In the genomic region with DNA sequence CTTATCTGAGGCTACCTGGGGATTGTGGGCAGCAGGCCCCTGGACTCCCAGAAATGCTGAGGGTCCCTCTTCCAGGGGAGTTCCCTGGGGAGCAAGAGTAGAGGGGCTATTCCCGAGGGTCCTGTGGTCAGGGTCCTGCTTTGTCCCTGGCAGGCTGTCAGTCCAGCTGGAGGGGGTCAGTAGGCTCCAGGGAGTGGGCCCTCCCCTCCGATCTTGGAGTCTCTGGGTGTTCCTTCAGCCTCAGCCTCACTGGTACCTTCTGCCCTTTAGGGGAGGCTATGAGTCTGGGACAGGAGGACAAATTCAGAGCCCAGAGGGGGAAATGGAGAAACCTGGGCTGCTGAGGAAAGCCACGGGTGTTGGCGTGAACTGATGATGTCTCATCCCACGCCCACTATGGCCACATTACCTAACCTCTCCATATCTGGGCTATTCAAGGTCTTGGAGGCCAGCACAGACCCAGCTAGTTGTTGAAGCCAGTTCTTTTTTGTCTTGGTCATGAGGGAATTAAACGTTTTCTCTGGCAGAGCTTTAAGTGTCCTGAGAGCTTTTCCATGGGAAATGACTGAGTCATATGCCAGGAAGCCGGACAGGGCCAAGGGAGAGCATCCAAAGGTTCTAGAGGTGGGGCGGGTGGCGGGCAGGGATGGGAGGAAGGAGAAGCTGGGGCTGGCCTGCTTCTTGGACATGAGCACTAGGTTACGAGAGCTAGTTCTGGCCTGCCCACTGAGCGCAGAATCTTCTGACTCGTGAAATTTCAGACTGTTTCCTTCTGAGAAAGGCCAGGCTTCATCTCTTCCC, we compare ENCODE assay signal across 9 cellular contexts. TPM values are rescaled to one million over a fixed set of nuclear protein-coding genes. Genes with fewer than 3 reads are reported as not detected.
DNase-seq lines count a peak whose midpoint lies in the region; ATAC-seq and TF ChIP-seq lines count a peak whose summit lies in the region.
"Had no signal": no experiment of that assay in that cellular context is flagged by ENCODE, and none has a peak within 500 bp of the region (broad histone marks: within the 10 kb centered on the region; RNA-seq: fewer than 3 reads in every experiment).

No MANE protein-coding gene starts in this region.

- no peak for DNase-seq in activated T-cell treated with anti-CD3 and anti-CD28 coated beads, Interleukin-2, amount 50 U/mL, for 24 hours
- no peak for DNase-seq in activated T-cell treated with anti-CD3 and anti-CD28 coated beads, Interleukin-2, amount 50 U/mL, for 1 hour
- DNase-seq in dermis microvascular lymphatic vessel endothelial cell (ENCODE audit: low read depth in 2 of 2), result peak; percentile 30 to 83
- DNase-seq in medulla oblongata (ENCODE audit: extremely low spot score), result peak; percentile 63
- DNase-seq in upper lobe of right lung, result no peak
- DNase-seq in GM10266 (ENCODE audit: extremely low spot score), result no peak
- DNase-seq in NOMO-1 treated with dmso at 0.1 percent for 144 hours (lab: John Stamatoyannopoulos, UW; ENCODE audit: unreplicated experiment), result no peak
- DNase-seq: NCI-H2081 treated with DMSO at 0.1 percent for 48 hours had no signal

- TF ChIP-seq CTCF in upper lobe of right lung (IDR thresholded peaks at IDR 0.05) (no peak), GM10266 (IDR thresholded peaks at IDR 0.05; ENCODE audit: control insufficient read depth, insufficient read depth, low read depth, missing control alignments) (no peak)

- peaks cover 52% of the 10 kb centered on the region for H3K4me1 ChIP-seq in upper lobe of right lung

- H3K27me3 ChIP-seq in upper lobe of right lung, result no peaks in the 10 kb centered on the region

- H3K27ac Mint-ChIP-seq in activated T-cell treated with anti-CD3 and anti-CD28 coated beads, Interleukin-2, amount 50 U/mL, for 24 hours, result peak overlapping the region; percentile 51

- no peaks in the 10 kb centered on the region for H3K9me3 Mint-ChIP-seq in activated T-cell treated with anti-CD3 and anti-CD28 coated beads, Interleukin-2, amount 50 U/mL, for 24 hours

- intact Hi-C loops in upper lobe of right lung (cut with DNase I), result no loop called here

- H3K27me3 Mint-ChIP-seq in activated T-cell treated with anti-CD3 and anti-CD28 coated beads, Interleukin-2, amount 50 U/mL, for 24 hours, result no peaks in the 10 kb centered on the region

- H3K36me3 Mint-ChIP-seq in activated T-cell treated with anti-CD3 and anti-CD28 coated beads, Interleukin-2, amount 50 U/mL, for 24 hours (ENCODE audit: low read depth), result peaks cover 95% of the 10 kb centered on the region

- ATAC-seq in upper lobe of right lung, result peak; percentile 11
- no peak for ATAC-seq in HG03280 (IDR thresholded peaks at IDR 0.05; ENCODE audit: unreplicated experiment)

- H3K9me3 ChIP-seq in upper lobe of right lung, result no peaks in the 10 kb centered on the region

- peaks cover 91% of the 10 kb centered on the region for H3K36me3 ChIP-seq in upper lobe of right lung

- peaks cover 38% of the 10 kb centered on the region for H3K4me1 Mint-ChIP-seq in activated T-cell treated with anti-CD3 and anti-CD28 coated beads, Interleukin-2, amount 50 U/mL, for 24 hours (ENCODE audit: low read depth)

- H3K4me3 ChIP-seq in upper lobe of right lung, result no peak overlapping the region

- no peak overlapping the region for H3K4me3 Mint-ChIP-seq in activated T-cell treated with anti-CD3 and anti-CD28 coated beads, Interleukin-2, amount 50 U/mL, for 24 hours

- peak overlapping the region; percentile 83 for H3K27ac ChIP-seq in upper lobe of right lung

RNA-seq across cellular contexts. Expression of gene CALHM2, which starts 6.2 kb away (rescaled TPM):
- 16.0 and 16.2 TPM in 2 replicates for total RNA-seq in dermis microvascular lymphatic vessel endothelial cell
- 29.4 TPM for total RNA-seq in upper lobe of right lung

RNA-seq across cellular contexts. Expression of gene CALHM1, which starts 12.7 kb away (rescaled TPM):
- total RNA-seq in dermis microvascular lymphatic vessel endothelial cell, result not detected in 2 replicates
- not detected for total RNA-seq in upper lobe of right lung

RNA-seq across cellular contexts. Expression of gene CALHM3, which starts 33.1 kb away (rescaled TPM):
- not detected in 2 replicates for total RNA-seq in dermis microvascular lymphatic vessel endothelial cell
- not detected for total RNA-seq in upper lobe of right lung

RNA-seq across cellular contexts. Expression of gene NEURL1, which starts 47.5 kb away (rescaled TPM):
- total RNA-seq in dermis microvascular lymphatic vessel endothelial cell, result under 0.01 TPM in 2 replicates
- total RNA-seq in upper lobe of right lung, result 0.64 TPM

RNA-seq across cellular contexts. Expression of gene PDCD11, which starts 49.5 kb away (rescaled TPM):
- 26.3 and 26.9 TPM in 2 replicates for total RNA-seq in dermis microvascular lymphatic vessel endothelial cell
- total RNA-seq in upper lobe of right lung, result 25.1 TPM

Comparison
In these comparisons a context has a peak if more than half of its experiments do, and no peak if none do; other contexts are left out.
1. DNase-seq: peak in dermis microvascular lymphatic vessel endothelial cell (2 of 2) and medulla oblongata (single experiment); none in activated T-cell treated with anti-CD3 and anti-CD28 coated beads, Interleukin-2, amount 50 U/mL, for 24 hours (single experiment), activated T-cell treated with anti-CD3 and anti-CD28 coated beads, Interleukin-2, amount 50 U/mL, for 1 hour (single experiment), upper lobe of right lung (single experiment), GM10266 (single experiment) and NOMO-1 treated with dmso at 0.1 percent for 144 hours (single experiment).